Comparison of ENCODE assay signal across 1 cellular context in genomic region chr11:10375280-10376048, GRCh38.
TF ChIP-seq lines count a peak whose summit lies in the region.

No MANE protein-coding gene starts in this region.

TF ChIP-seq in SK-N-SH treated with all-trans-retinoic acid at 6 μM for 48 hours, 23 proteins besides CTCF, POLR2A, EP300 and RAD21 (continued from another document):
- TF ChIP-seq, protein P1, sequence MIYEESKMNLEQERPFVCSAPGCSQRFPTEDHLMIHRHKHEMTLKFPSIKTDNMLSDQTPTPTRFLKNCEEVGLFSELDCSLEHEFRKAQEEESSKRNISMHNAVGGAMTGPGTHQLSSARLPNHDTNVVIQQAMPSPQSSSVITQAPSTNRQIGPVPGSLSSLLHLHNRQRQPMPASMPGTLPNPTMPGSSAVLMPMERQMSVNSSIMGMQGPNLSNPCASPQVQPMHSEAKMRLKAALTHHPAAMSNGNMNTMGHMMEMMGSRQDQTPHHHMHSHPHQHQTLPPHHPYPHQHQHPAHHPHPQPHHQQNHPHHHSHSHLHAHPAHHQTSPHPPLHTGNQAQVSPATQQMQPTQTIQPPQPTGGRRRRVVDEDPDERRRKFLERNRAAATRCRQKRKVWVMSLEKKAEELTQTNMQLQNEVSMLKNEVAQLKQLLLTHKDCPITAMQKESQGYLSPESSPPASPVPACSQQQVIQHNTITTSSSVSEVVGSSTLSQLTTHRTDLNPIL (CRISPR knock-in tag; IDR thresholded peaks at IDR 0.05; ENCODE audit: low read depth) = no peak
- TF ChIP-seq ISL1 (CRISPR knock-in tag; IDR thresholded peaks at IDR 0.05) = peak; percentile 54; the same call in 1 of the 2 replicates
